Comparison of ENCODE assay signal across 8 cellular contexts in the genomic region with DNA sequence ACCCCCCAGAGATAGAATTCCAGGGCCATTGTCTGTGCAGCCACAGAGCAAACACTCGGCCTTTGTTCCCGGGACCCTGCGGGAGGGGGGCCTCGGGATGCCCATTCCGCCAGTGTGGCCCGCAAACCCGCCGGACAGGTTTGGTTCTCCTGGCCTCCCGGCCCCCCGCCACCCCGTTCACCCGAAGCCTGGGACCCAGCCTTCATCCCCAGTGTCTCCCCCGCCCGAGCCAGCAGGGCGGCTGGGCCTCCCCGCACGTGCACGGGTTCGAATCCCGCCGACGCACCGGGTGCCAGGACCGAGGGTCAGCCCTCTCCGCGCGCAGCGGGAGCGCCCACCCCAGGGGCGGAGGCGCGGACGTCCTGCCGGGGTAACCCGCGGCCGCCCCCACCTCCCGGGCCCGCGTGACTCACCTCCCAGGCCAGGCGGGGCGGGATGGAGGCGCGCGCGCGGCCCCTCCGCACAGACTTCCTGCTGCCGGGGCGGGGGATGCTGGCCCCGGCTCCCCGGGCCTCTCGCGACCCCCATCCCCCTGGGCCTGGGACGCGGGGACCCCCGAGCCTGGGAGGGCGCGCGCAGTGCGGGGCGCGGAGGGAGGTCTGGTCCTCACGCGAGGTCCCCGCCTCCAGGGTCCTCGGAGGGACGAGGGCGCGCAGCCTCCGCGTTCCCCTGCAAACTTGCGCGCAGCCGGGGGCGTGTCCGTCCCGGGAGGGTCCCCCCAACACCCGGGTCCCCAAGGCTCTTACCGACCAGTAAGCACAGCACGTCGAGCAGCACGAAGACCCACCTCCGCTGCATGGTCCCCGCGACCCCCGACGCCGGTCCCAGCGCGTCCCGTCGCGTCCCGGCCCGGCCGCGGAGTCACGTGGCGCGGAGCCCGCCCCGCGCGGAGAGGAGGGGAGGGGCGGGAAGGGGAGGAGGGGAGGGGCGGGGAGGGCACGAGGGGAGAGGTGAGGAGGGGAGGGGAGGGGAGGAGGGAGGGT. TPM values are rescaled to one million over a fixed set of nuclear protein-coding genes. Genes with fewer than 3 reads are reported as not detected.
DNase-seq lines count a peak whose midpoint lies in the region; ATAC-seq and TF ChIP-seq lines count a peak whose summit lies in the region.

A gene (minus strand): TSS at position 865 of the 983 bp plus-strand sequence. CDS start 67 bp downstream, at position 798.

- ATAC-seq in foreskin keratinocyte = peak; percentile 48
- no peak for ATAC-seq in GM18861 (IDR thresholded peaks at IDR 0.05; ENCODE audit: unreplicated experiment)

- peak; percentile 77 for DNase-seq in activated effector memory CD4-positive, alpha-beta T cell treated with anti-CD3 and anti-CD28 coated beads, Interleukin-2, amount 50 U/mL, for 16 hours
- no peak for DNase-seq in activated effector memory CD4-positive, alpha-beta T cell treated with Interleukin-2 at 50 U/mL for 16 hours
- DNase-seq in activated T-cell treated with anti-CD3 and anti-CD28 coated beads for 24 hours (ENCODE audit: low read depth) = peak; percentile 10
- no peak for DNase-seq in foreskin keratinocyte
- DNase-seq in nucleus accumbens (lab: John Stamatoyannopoulos, UW) = peak in 54 of 56 donors; percentile 7 to 88 (median 71)
- DNase-seq in KBM-7 = no peak
- DNase-seq in SHP77 treated with DMSO at 0.1 percent for 48 hours (lab: John Stamatoyannopoulos, UW) = no peak

- peaks cover 46% of the 10 kb centered on the region for H3K27me3 ChIP-seq in foreskin keratinocyte

- TF ChIP-seq CTCF in foreskin keratinocyte (conservative IDR thresholded peaks at IDR 0.05) = no peak

- in situ Hi-C loops in KBM-7 (cut with MboI; ENCODE audit: low pct_unique_long_range_greater_than_20kb, low sequenced_read_pairs) = no loop called here

- H3K4me1 ChIP-seq in foreskin keratinocyte = peaks cover 6% of the 10 kb centered on the region

- peak within 1 kb of the TSS; percentile 8 for H3K27ac ChIP-seq in foreskin keratinocyte

RNA-seq across cellular contexts. Expression of the gene that starts here (rescaled TPM):
- 12.5 and 13.8 TPM in 2 replicates for total RNA-seq in foreskin keratinocyte
- polyA plus RNA-seq in foreskin keratinocyte = 15.3 and 17.0 TPM in 2 replicates

Comparison
In these comparisons a context has a peak if more than half of its experiments do, and no peak if none do; other contexts are left out.
1. DNase-seq: peak in activated effector memory CD4-positive, alpha-beta T cell treated with anti-CD3 and anti-CD28 coated beads, Interleukin-2, amount 50 U/mL, for 16 hours (single experiment), activated T-cell treated with anti-CD3 and anti-CD28 coated beads for 24 hours (single experiment) and nucleus accumbens (54 of 56); none in activated effector memory CD4-positive, alpha-beta T cell treated with Interleukin-2 at 50 U/mL for 16 hours (single experiment), foreskin keratinocyte (0 of 2), KBM-7 (single experiment) and SHP77 treated with DMSO at 0.1 percent for 48 hours (single experiment).